ENCODE assay signal across 2 cellular contexts in genomic region chr1:31658721-31659120, GRCh38.
A peak's percentile ranks its signal among the peaks of the same experiment; 100 is the strongest.
TF ChIP-seq lines count a peak whose summit lies in the region.

No MANE protein-coding gene starts in this region.

TF ChIP-seq in IMR-90, 13 proteins besides CTCF, POLR2A, EP300 and RAD21:
- TF ChIP-seq, protein P1, sequence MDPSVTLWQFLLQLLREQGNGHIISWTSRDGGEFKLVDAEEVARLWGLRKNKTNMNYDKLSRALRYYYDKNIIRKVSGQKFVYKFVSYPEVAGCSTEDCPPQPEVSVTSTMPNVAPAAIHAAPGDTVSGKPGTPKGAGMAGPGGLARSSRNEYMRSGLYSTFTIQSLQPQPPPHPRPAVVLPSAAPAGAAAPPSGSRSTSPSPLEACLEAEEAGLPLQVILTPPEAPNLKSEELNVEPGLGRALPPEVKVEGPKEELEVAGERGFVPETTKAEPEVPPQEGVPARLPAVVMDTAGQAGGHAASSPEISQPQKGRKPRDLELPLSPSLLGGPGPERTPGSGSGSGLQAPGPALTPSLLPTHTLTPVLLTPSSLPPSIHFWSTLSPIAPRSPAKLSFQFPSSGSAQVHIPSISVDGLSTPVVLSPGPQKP (IDR thresholded peaks at IDR 0.05; ENCODE audit: borderline replicate concordance, low read depth, low read length) = no peak
- TF ChIP-seq RCOR1 (IDR thresholded peaks at IDR 0.05; ENCODE audit: insufficient replicate concordance, low read length) (no peak), SMC3 (IDR thresholded peaks at IDR 0.05; ENCODE audit: low read depth, low read length) (no peak), BHLHE40 (IDR thresholded peaks at IDR 0.05; ENCODE audit: low read depth, low read length) (no peak), CEBPB (IDR thresholded peaks at IDR 0.05; ENCODE audit: low read depth, low read length) (no peak), MXI1 (IDR thresholded peaks at IDR 0.05; ENCODE audit: borderline replicate concordance, low read depth, low read length) (no peak), MAFK (IDR thresholded peaks at IDR 0.05; ENCODE audit: low read depth, low read length) (no peak), CHD1 (IDR thresholded peaks at IDR 0.05; ENCODE audit: low read depth, low read length) (no peak), MAZ (IDR thresholded peaks at IDR 0.05; ENCODE audit: borderline replicate concordance, low read depth, low read length) (no peak), NFE2L2 (IDR thresholded peaks at IDR 0.05; ENCODE audit: low read depth, low read length) (no peak), RFX5 (IDR thresholded peaks at IDR 0.05; ENCODE audit: low read depth, low read length) (no peak), FOS (IDR thresholded peaks at IDR 0.05; ENCODE audit: low read depth, low read length) (no peak)
- TF ChIP-seq, protein P2, sequence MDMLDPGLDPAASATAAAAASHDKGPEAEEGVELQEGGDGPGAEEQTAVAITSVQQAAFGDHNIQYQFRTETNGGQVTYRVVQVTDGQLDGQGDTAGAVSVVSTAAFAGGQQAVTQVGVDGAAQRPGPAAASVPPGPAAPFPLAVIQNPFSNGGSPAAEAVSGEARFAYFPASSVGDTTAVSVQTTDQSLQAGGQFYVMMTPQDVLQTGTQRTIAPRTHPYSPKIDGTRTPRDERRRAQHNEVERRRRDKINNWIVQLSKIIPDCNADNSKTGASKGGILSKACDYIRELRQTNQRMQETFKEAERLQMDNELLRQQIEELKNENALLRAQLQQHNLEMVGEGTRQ (IDR thresholded peaks at IDR 0.05; ENCODE audit: low read depth, low read length) = no peak

TF ChIP-seq in endothelial cell of umbilical vein, 7 proteins besides CTCF, POLR2A, EP300 and RAD21:
- TF ChIP-seq GATA2 (IDR thresholded peaks at IDR 0.05; ENCODE audit: insufficient read depth, insufficient read length, low read depth, low read length) (no peak), FOS (IDR thresholded peaks at IDR 0.05; ENCODE audit: borderline replicate concordance, insufficient read depth, low read length) (peak; percentile 13)
